In the genomic region with DNA sequence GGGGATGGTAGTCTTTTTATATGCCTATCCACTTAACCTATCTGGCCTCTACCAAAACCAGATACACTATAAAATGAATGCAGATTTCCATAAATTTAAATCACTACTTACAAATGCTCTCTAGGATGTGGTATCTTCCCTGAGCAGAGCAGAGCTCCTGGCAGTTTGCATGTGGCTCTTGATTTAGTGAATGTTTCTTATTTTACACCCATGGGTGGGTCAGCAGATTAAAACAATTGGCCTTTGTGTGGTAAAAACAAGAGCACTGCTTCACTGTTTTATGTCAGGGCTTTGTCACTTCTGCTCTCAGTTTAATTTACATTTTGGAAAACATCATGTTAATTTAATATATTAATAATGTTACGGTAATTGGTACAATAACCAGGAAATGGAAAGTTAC, we compare ENCODE assay signal across 21 cellular contexts. TPM values are rescaled to one million over a fixed set of nuclear protein-coding genes. Genes with fewer than 3 reads are reported as not detected.
DNase-seq lines count a peak whose midpoint lies in the region; ATAC-seq, FAIRE-seq and TF ChIP-seq lines count a peak whose summit lies in the region.
"Had no signal": no experiment of that assay in that cellular context is flagged by ENCODE, and none has a peak within 500 bp of the region (broad histone marks: within the 10 kb centered on the region; RNA-seq: fewer than 3 reads in every experiment).

No MANE protein-coding gene starts in this region.

- WGBS in pancreas, 2 donors, result 97 to 98% methylated on average over 1 of the region's 1 CpG
- WGBS in gastroesophageal sphincter (ENCODE audit: low coverage in 1 of 2), 2 donors, result 22 to 88% methylated on average over 1 of the region's 1 CpG

- peak overlapping the region; percentile 56 to 77 for H3K27ac ChIP-seq in mucosa of rectum (ENCODE audit: low read depth in 2 of 2, low read length in 2 of 2)
- no peak overlapping the region for H3K27ac ChIP-seq in pancreas
- H3K27ac ChIP-seq in gastroesophageal sphincter, result no peak overlapping the region
- H3K27ac ChIP-seq: SK-N-MC had no signal

- intact Hi-C loops in pancreas (cut with DNase I), result loop anchor here in 1 of 3 donors (10.0 kb wide), 1 partner anchor 58 kb away; no protein-coding TSS in a partner anchor

- no peak for TF ChIP-seq EP300 in gastroesophageal sphincter (IDR thresholded peaks at IDR 0.05)

- H3K4me1 ChIP-seq in mucosa of rectum (ENCODE audit: control insufficient read depth in 2 of 2, insufficient read depth in 2 of 2, low read length in 2 of 2) (peaks cover 11 to 12% of the 10 kb centered on the region in 2 donors), pancreas (no peaks in the 10 kb centered on the region), gastroesophageal sphincter (no peaks in the 10 kb centered on the region)
- H3K4me1 ChIP-seq: HAP-1 had no signal

- H3K4me3 ChIP-seq in mucosa of rectum (ENCODE audit: low read length in 2 of 2), result no peak overlapping the region
- H3K4me3 ChIP-seq in pancreas, result no peak overlapping the region
- H3K4me3 ChIP-seq in gastroesophageal sphincter, result no peak overlapping the region
- H3K4me3 ChIP-seq: GM12878, HAP-1, K562, SK-N-MC had no signal

- H3K9ac ChIP-seq in mucosa of rectum (ENCODE audit: low read depth in 1 of 2, low read length in 2 of 2), result no peak overlapping the region

- DNase-seq in NCI-H526 treated with DMSO at 0.1 percent for 48 hours (lab: John Stamatoyannopoulos, UW) (peak; percentile 93), frontal cortex (ENCODE audit: low spot score in 2 of 2) (peak in 1 of 2 donors; percentile 5), 8988T (no peak), pancreas (no peak), NCI-H82 (lab: John Stamatoyannopoulos, UW) (no peak)
- DNase-seq: Calu3; CD4-positive, CD25-positive, alpha-beta regulatory T cell; DMS79; NCI-H1092; NCI-H2081 treated with DMSO at 0.1 percent for 48 hours; NCI-H510A; Peyer's patch had no signal

- H3K27me3 ChIP-seq in mucosa of rectum (ENCODE audit: control insufficient read depth in 2 of 2, insufficient read depth in 2 of 2, low read length in 2 of 2), result no peaks in the 10 kb centered on the region
- no peaks in the 10 kb centered on the region for H3K27me3 ChIP-seq in pancreas
- H3K27me3 ChIP-seq in gastroesophageal sphincter, result no peaks in the 10 kb centered on the region
- H3K27me3 ChIP-seq: Peyer's patch had no signal

- no peak for TF ChIP-seq POLR2A in gastroesophageal sphincter (IDR thresholded peaks at IDR 0.05)

- FAIRE-seq in frontal cortex (lab: Jason Lieb, UNC) (peak; percentile 86), pancreas (lab: Jason Lieb, UNC) (no peak)
- FAIRE-seq: GM12878, GM18507, HTR-8/SVneo, K562 had no signal

- ATAC-seq in pancreas (no peak), gastroesophageal sphincter (no peak)
- ATAC-seq: GM12878, K562, Right ventricle myocardium inferior had no signal

- TF ChIP-seq CTCF in pancreas (IDR thresholded peaks at IDR 0.05) (no peak), gastroesophageal sphincter (IDR thresholded peaks at IDR 0.05) (no peak)

- H3K36me3 ChIP-seq in mucosa of rectum (ENCODE audit: control insufficient read depth in 2 of 2, insufficient read depth in 2 of 2, low read length in 2 of 2) (no peaks in the 10 kb centered on the region), pancreas (no peaks in the 10 kb centered on the region), gastroesophageal sphincter (peaks cover 0 to 5% of the 10 kb centered on the region in 2 donors)
- H3K36me3 ChIP-seq: HAP-1, Peyer's patch had no signal

- H3K9me3 ChIP-seq in mucosa of rectum (ENCODE audit: control insufficient read depth in 2 of 2, low read length in 2 of 2) (no peaks in the 10 kb centered on the region), pancreas (no peaks in the 10 kb centered on the region), gastroesophageal sphincter (no peaks in the 10 kb centered on the region)
- H3K9me3 ChIP-seq: HAP-1, Peyer's patch had no signal

RNA-seq across cellular contexts. Expression of a gene that starts 5.5 kb away (rescaled TPM):
- 6.9 TPM for total RNA-seq in frontal cortex
- total RNA-seq in pancreas, result 1 to 10 TPM in 3 of 6 donors, under 1 TPM in 3; 0.76 to 2.0 (median 1.2) TPM
- under 1 TPM; 0.19 to 0.28 TPM for polyA plus RNA-seq in pancreas
- total RNA-seq in gastroesophageal sphincter, result 1 to 10 TPM in 3 of 4 donors, not detected in 1; 1.9 to 5.7 (median 5.3) TPM

RNA-seq across cellular contexts. Expression of a gene that starts 14.3 kb away (rescaled TPM):
- total RNA-seq in frontal cortex (7.3 TPM), pancreas (1 to 10 TPM in 5 of 6 donors, under 1 TPM in 1; 0.85 to 2.9 (median 1.6) TPM), gastroesophageal sphincter (10 to 100 TPM in 1 of 4 donors, 1 to 10 TPM in 2, not detected in 1; 1.1 to 13.2 (median 4.2) TPM)
- under 1 TPM; 0.23 TPM for polyA plus RNA-seq in pancreas

RNA-seq across cellular contexts. Expression of a gene that starts 18.8 kb away (rescaled TPM):
- total RNA-seq in frontal cortex (6.9 TPM), pancreas (under 1 TPM; 0.42 to 0.98 (median 0.76) TPM), gastroesophageal sphincter (1 to 10 TPM in 3 of 4 donors, not detected in 1; 1.8 to 8.9 (median 3.9) TPM)
- under 1 TPM in 1 of 2 donors, not detected in 1; 0.35 TPM for polyA plus RNA-seq in pancreas

RNA-seq across cellular contexts. Expression of a gene that starts 30.2 kb away (rescaled TPM):
- total RNA-seq in frontal cortex, result 3.7 TPM
- under 1 TPM; 0.40 to 0.74 (median 0.60) TPM for total RNA-seq in pancreas
- not detected for polyA plus RNA-seq in pancreas
- 1 to 10 TPM in 3 of 4 donors, not detected in 1; 1.4 to 7.2 (median 3.0) TPM for total RNA-seq in gastroesophageal sphincter
- total RNA-seq: Right ventricle myocardium inferior had no signal
- polyA plus RNA-seq: CD4-positive, CD25-positive, alpha-beta regulatory T cell had no signal

RNA-seq across cellular contexts. Expression of a gene that starts 45.2 kb away (rescaled TPM):
- total RNA-seq in frontal cortex, result 1.6 TPM
- total RNA-seq in pancreas, result under 1 TPM; 0.43 to 0.61 (median 0.55) TPM
- not detected for polyA plus RNA-seq in pancreas
- 1 to 10 TPM in 1 of 4 donors, under 1 TPM in 2, not detected in 1; 0.67 to 5.8 (median 0.89) TPM for total RNA-seq in gastroesophageal sphincter

Comparison
In these comparisons a context has a peak if more than half of its experiments do, and no peak if none do; other contexts are left out.
1. H3K27ac ChIP-seq: peak in mucosa of rectum (2 of 2); none in pancreas (0 of 4) and gastroesophageal sphincter (0 of 4).